Comparison of ENCODE assay signal across 17 cellular contexts in genomic region chr22:45842141-45842831, GRCh38.
DNase-seq lines count a peak whose midpoint lies in the region; ATAC-seq and TF ChIP-seq lines count a peak whose summit lies in the region.
"Had no signal": no experiment of that assay in that cellular context is flagged by ENCODE, and none has a peak within 500 bp of the region (broad histone marks: within the 10 kb centered on the region; RNA-seq: fewer than 3 reads in every experiment).

No MANE protein-coding gene starts in this region.

- H3K9me3 ChIP-seq in iPS-20b (ENCODE audit: insufficient read depth, low read depth, low read length), result no peaks in the 10 kb centered on the region
- no peaks in the 10 kb centered on the region for H3K9me3 ChIP-seq in thyroid gland
- H3K9me3 ChIP-seq: A549 had no signal

- no peak overlapping the region for H3K27ac Mint-ChIP-seq in activated CD4-positive, alpha-beta T cell treated with anti-CD3 and anti-CD28 coated beads for 36 hours
- H3K27ac Mint-ChIP-seq in activated naive CD4-positive, alpha-beta T cell treated with anti-CD3 and anti-CD28 coated beads for 36 hours, result no peak overlapping the region
- H3K27ac Mint-ChIP-seq: activated naive CD4-positive, alpha-beta T cell treated with anti-CD3 and anti-CD28 coated beads, Interleukin-2, amount 10 ng/mL, durations not matched to agents 7 days and 5 days; stimulated activated memory B cell treated with anti-CD40 and anti-IgM and Interleukin-4, amounts not matched to agents 10 μg/mL and 1 μg/mL and 100 μg/mL, for 72 hours; T-cell had no signal

- peaks cover 47% of the 10 kb centered on the region for H3K36me3 Mint-ChIP-seq in activated CD4-positive, alpha-beta T cell treated with anti-CD3 and anti-CD28 coated beads for 36 hours (ENCODE audit: low read depth)
- H3K36me3 Mint-ChIP-seq in activated naive CD4-positive, alpha-beta T cell treated with anti-CD3 and anti-CD28 coated beads for 36 hours (ENCODE audit: low read depth), result peaks cover 30% of the 10 kb centered on the region

- no peaks in the 10 kb centered on the region for H3K27me3 ChIP-seq in iPS-20b (ENCODE audit: insufficient read depth, low read length)
- no peaks in the 10 kb centered on the region for H3K27me3 ChIP-seq in thyroid gland

- no peaks in the 10 kb centered on the region for H3K27me3 Mint-ChIP-seq in activated CD4-positive, alpha-beta T cell treated with anti-CD3 and anti-CD28 coated beads for 36 hours
- H3K27me3 Mint-ChIP-seq in activated naive CD4-positive, alpha-beta T cell treated with anti-CD3 and anti-CD28 coated beads for 36 hours (ENCODE audit: low read depth), result no peaks in the 10 kb centered on the region
- H3K27me3 Mint-ChIP-seq: activated naive CD4-positive, alpha-beta T cell treated with anti-CD3 and anti-CD28 coated beads, Interleukin-2, amount 10 ng/mL, durations not matched to agents 7 days and 5 days; central memory CD8-positive, alpha-beta T cell; stimulated activated memory B cell treated with anti-CD40 and anti-IgM and Interleukin-4, amounts not matched to agents 10 μg/mL and 1 μg/mL and 100 μg/mL, for 72 hours; T-cell had no signal

- WGBS in thyroid gland, 2 donors, result 50 to 60% methylated on average over 11 of the region's 11 CpGs

- no peaks in the 10 kb centered on the region for H3K9me3 Mint-ChIP-seq in activated CD4-positive, alpha-beta T cell treated with anti-CD3 and anti-CD28 coated beads for 36 hours (ENCODE audit: low read depth)
- no peaks in the 10 kb centered on the region for H3K9me3 Mint-ChIP-seq in activated naive CD4-positive, alpha-beta T cell treated with anti-CD3 and anti-CD28 coated beads for 36 hours
- H3K9me3 Mint-ChIP-seq: activated naive CD4-positive, alpha-beta T cell treated with anti-CD3 and anti-CD28 coated beads, Interleukin-2, amount 10 ng/mL, durations not matched to agents 7 days and 5 days; central memory CD8-positive, alpha-beta T cell; stimulated activated memory B cell treated with anti-CD40 and anti-IgM and Interleukin-4, amounts not matched to agents 10 μg/mL and 1 μg/mL and 100 μg/mL, for 72 hours; T-cell had no signal

- H3K27ac ChIP-seq in iPS-20b (ENCODE audit: low read length) (peak overlapping the region; percentile 45), thyroid gland (no peak overlapping the region)
- H3K27ac ChIP-seq: A549, KMS-11 had no signal

- ATAC-seq in GM21381 (IDR thresholded peaks at IDR 0.05; ENCODE audit: unreplicated experiment), result no peak
- ATAC-seq in activated CD4-positive, alpha-beta T cell treated with anti-CD3 and anti-CD28 coated beads for 36 hours, result no peak
- ATAC-seq: A549; activated CD4-positive, CD25-positive, alpha-beta regulatory T cell treated with anti-CD3 and anti-CD28 coated beads, Interleukin-2, amount 50 U/mL, for 24 hours; stimulated activated memory B cell treated with anti-CD40 and anti-IgM and Interleukin-4, amounts not matched to agents 10 μg/mL and 1 μg/mL and 100 μg/mL, for 72 hours; T-cell had no signal

- H3K36me3 ChIP-seq in iPS-20b (ENCODE audit: insufficient read depth, low read depth, low read length) (peaks cover 3% of the 10 kb centered on the region; the same call in 1 of the 2 replicates), thyroid gland (peaks cover 0 to 4% of the 10 kb centered on the region in 2 donors)

- H3K4me3 Mint-ChIP-seq in activated CD4-positive, alpha-beta T cell treated with anti-CD3 and anti-CD28 coated beads for 36 hours, result no peak overlapping the region
- no peak overlapping the region for H3K4me3 Mint-ChIP-seq in activated naive CD4-positive, alpha-beta T cell treated with anti-CD3 and anti-CD28 coated beads for 36 hours
- H3K4me3 Mint-ChIP-seq: activated naive CD4-positive, alpha-beta T cell treated with anti-CD3 and anti-CD28 coated beads, Interleukin-2, amount 10 ng/mL, durations not matched to agents 7 days and 5 days; central memory CD8-positive, alpha-beta T cell; stimulated activated memory B cell treated with anti-CD40 and anti-IgM and Interleukin-4, amounts not matched to agents 10 μg/mL and 1 μg/mL and 100 μg/mL, for 72 hours; T-cell had no signal

- CTCF ChIA-PET in activated CD4-positive, alpha-beta T cell treated with anti-CD3 and anti-CD28 coated beads for 36 hours (lab: Charles Lee), result interaction anchor here (1.0 to 1.5 kb wide), 2 partner anchors 41 to 57 kb away, joined by 3 read pairs; no protein-coding TSS in a partner anchor
- CTCF ChIA-PET in activated naive CD4-positive, alpha-beta T cell treated with anti-CD3 and anti-CD28 coated beads for 36 hours (lab: Charles Lee), result interaction anchor here (0.7 to 1.1 kb wide), 2 partner anchors 21 to 198 kb away, joined by 3 read pairs; no protein-coding TSS in a partner anchor

- in situ Hi-C loops in astrocyte of the spinal cord (cut with HindIII; ENCODE audit: low sequenced_read_pairs), result no loop called here

- H3K4me1 Mint-ChIP-seq in activated CD4-positive, alpha-beta T cell treated with anti-CD3 and anti-CD28 coated beads for 36 hours, result no peaks in the 10 kb centered on the region
- H3K4me1 Mint-ChIP-seq in activated naive CD4-positive, alpha-beta T cell treated with anti-CD3 and anti-CD28 coated beads for 36 hours (ENCODE audit: low read depth), result no peaks in the 10 kb centered on the region
- H3K4me1 Mint-ChIP-seq: T-cell had no signal

- peak overlapping the region; percentile 38; the same call in 1 of the 2 replicates for H3K9ac ChIP-seq in iPS-20b (ENCODE audit: low read depth, low read length)
- H3K9ac ChIP-seq: KMS-11 had no signal

- peak; percentile 21 for DNase-seq in NCI-H345 (lab: John Stamatoyannopoulos, UW)
- no peak for DNase-seq in NCI-H345 treated with DMSO at 0.1 percent for 48 hours (lab: John Stamatoyannopoulos, UW; ENCODE audit: unreplicated experiment)
- peak; percentile 65 for DNase-seq in astrocyte of the spinal cord (ENCODE audit: low read depth, low spot score)
- peak; percentile 62 to 70 for DNase-seq in thyroid gland
- DNase-seq in activated CD4-positive, alpha-beta T cell treated with anti-CD3 and anti-CD28 coated beads for 36 hours, result no peak
- DNase-seq in activated naive CD4-positive, alpha-beta T cell treated with anti-CD3 and anti-CD28 coated beads for 36 hours, result no peak
- DNase-seq: activated naive CD4-positive, alpha-beta T cell treated with anti-CD3 and anti-CD28 coated beads, Interleukin-2, amount 10 ng/mL, durations not matched to agents 7 days and 5 days; NCI-H187; RPMI8226; T-cell had no signal

- no peak for TF ChIP-seq CTCF in astrocyte of the spinal cord (IDR thresholded peaks at IDR 0.05; ENCODE audit: low read depth, low read length)
- TF ChIP-seq CTCF in thyroid gland (IDR thresholded peaks at IDR 0.05), result no peak

- TF ChIP-seq POLR2A in thyroid gland (IDR thresholded peaks at IDR 0.05), result no peak

- POLR2A ChIA-PET in activated CD4-positive, alpha-beta T cell treated with anti-CD3 and anti-CD28 coated beads for 36 hours (lab: Charles Lee), result no interaction called here

- intact Hi-C loops in thyroid gland (cut with DNase I), result no loop called here
- intact Hi-C loops in activated CD4-positive, alpha-beta T cell treated with anti-CD3 and anti-CD28 coated beads for 36 hours (cut with DNase I, micrococcal nuclease), result no loop called here
- intact Hi-C loops in activated naive CD4-positive, alpha-beta T cell treated with anti-CD3 and anti-CD28 coated beads for 36 hours (cut with micrococcal nuclease), result no loop called here

- peaks cover 40% of the 10 kb centered on the region for H3K4me1 ChIP-seq in iPS-20b (ENCODE audit: insufficient read depth, low read length)
- no peaks in the 10 kb centered on the region for H3K4me1 ChIP-seq in thyroid gland

- H3K4me3 ChIP-seq in astrocyte of the spinal cord (ENCODE audit: low read depth, low read length) (no peak overlapping the region), iPS-20b (ENCODE audit: low read length) (peak overlapping the region; percentile 19; the same call in 1 of the 2 replicates), thyroid gland (replicated peaks in 1 of 3) (no peak overlapping the region)
- H3K4me3 ChIP-seq: A549 had no signal

Comparison
In these comparisons a context has a peak if more than half of its experiments do, and no peak if none do; other contexts are left out.
1. DNase-seq: peak in NCI-H345 (single experiment), astrocyte of the spinal cord (single experiment) and thyroid gland (2 of 2); none in NCI-H345 treated with DMSO at 0.1 percent for 48 hours (single experiment), activated CD4-positive, alpha-beta T cell treated with anti-CD3 and anti-CD28 coated beads for 36 hours (single experiment) and activated naive CD4-positive, alpha-beta T cell treated with anti-CD3 and anti-CD28 coated beads for 36 hours (single experiment).